ENCODE assay signal across 16 cellular contexts in genomic region chr7:22784346-22784745, GRCh38. TPM values are rescaled to one million over a fixed set of nuclear protein-coding genes. Genes with fewer than 3 reads are reported as not detected.
DNase-seq lines count a peak whose midpoint lies in the region; TF ChIP-seq lines count a peak whose summit lies in the region.
"Had no signal": no experiment of that assay in that cellular context is flagged by ENCODE, and none has a peak within 500 bp of the region (broad histone marks: within the 10 kb centered on the region; RNA-seq: fewer than 3 reads in every experiment).

No MANE protein-coding gene starts in this region.

- no peaks in the 10 kb centered on the region for H3K36me3 ChIP-seq in brain microvascular endothelial cell (replicated peaks)
- H3K36me3 ChIP-seq in mesendoderm (ENCODE audit: control insufficient read depth, insufficient read depth, low read length) = no peaks in the 10 kb centered on the region
- H3K36me3 ChIP-seq: HAP-1, Peyer's patch had no signal

- no peak overlapping the region for H3K4ac ChIP-seq in mesendoderm (ENCODE audit: low read depth, low read length)

- no peak overlapping the region for H2BK15ac ChIP-seq in mesendoderm (replicated peaks; ENCODE audit: low read depth)

- peak; percentile 19 for DNase-seq in EH (ENCODE audit: low read depth)
- peak; percentile 35 for DNase-seq in HuH-7 (ENCODE audit: low spot score)
- peak; percentile 45 for DNase-seq in brain microvascular endothelial cell
- DNase-seq in mesendoderm = peak; percentile 48
- no peak for DNase-seq in OCI-M1 (lab: John Stamatoyannopoulos, UW)
- no peak for DNase-seq in stimulated activated CD4-positive, alpha-beta T cell treated with anti-CD3 and anti-CD28 coated beads, Interleukin-4, amount 100 ng/mL, for 24 hours
- DNase-seq in SKM-1 (lab: John Stamatoyannopoulos, UW; ENCODE audit: unreplicated experiment) = no peak
- DNase-seq: DMS79, NCI-H187 treated with DMSO at 0.1 percent for 48 hours, NCI-H2107, NCI-H774, Peyer's patch had no signal

- H2BK5ac ChIP-seq in mesendoderm (ENCODE audit: low read length) = no peak overlapping the region

- H2BK120ac ChIP-seq in mesendoderm (ENCODE audit: low read depth, low read length) = no peak overlapping the region

- no peak overlapping the region for H3K4me2 ChIP-seq in mesendoderm (ENCODE audit: low read length)
- H3K4me2 ChIP-seq: A549 had no signal

- no peaks in the 10 kb centered on the region for H3K79me1 ChIP-seq in mesendoderm (ENCODE audit: low read length)

- H3K4me3 ChIP-seq in brain microvascular endothelial cell (ENCODE audit: low read depth, low read length) (no peak overlapping the region), mesendoderm (ENCODE audit: low read length) (no peak overlapping the region)
- H3K4me3 ChIP-seq: A549, GM12878, HAP-1, Peyer's patch had no signal

- TF ChIP-seq CTCF in brain microvascular endothelial cell (IDR thresholded peaks at IDR 0.05; ENCODE audit: low read depth, low read length, missing control alignments) = no peak

- H4K8ac ChIP-seq in mesendoderm (ENCODE audit: low read depth, low read length) = no peak overlapping the region

- in situ Hi-C loops in brain microvascular endothelial cell (cut with HindIII; ENCODE audit: low pct_ligation_motif_present, low sequenced_read_pairs) = no loop called here

- H3K18ac ChIP-seq in mesendoderm (ENCODE audit: low read length) = no peak overlapping the region

- H2AK5ac ChIP-seq in mesendoderm (ENCODE audit: low read length) = no peak overlapping the region

- no CpG with 5 or more reads among the region's 1 CpG for WGBS in mesendoderm (ENCODE audit: extremely low coverage, insufficient coverage, low lambda C conversion rate)

- H3K23ac ChIP-seq in mesendoderm (ENCODE audit: low read length) = no peak overlapping the region

- no peak overlapping the region for H4K5ac ChIP-seq in mesendoderm (ENCODE audit: low read length)

- H3K27me3 ChIP-seq in brain microvascular endothelial cell (replicated peaks) (no peaks in the 10 kb centered on the region), mesendoderm (ENCODE audit: insufficient read depth, low read length, poor library complexity) (no peaks in the 10 kb centered on the region)
- H3K27me3 ChIP-seq: Peyer's patch had no signal

- H3K9ac ChIP-seq in mesendoderm (ENCODE audit: low read length) = no peak overlapping the region

- no peaks in the 10 kb centered on the region for H3K79me2 ChIP-seq in mesendoderm (ENCODE audit: control insufficient read depth, insufficient read depth, low read length)

- no peak overlapping the region for H3K27ac ChIP-seq in brain microvascular endothelial cell
- no peak overlapping the region for H3K27ac ChIP-seq in mesendoderm (ENCODE audit: low read depth, low read length)
- H3K27ac ChIP-seq: A549, HL-60, Peyer's patch had no signal

- H3K4me1 ChIP-seq in mesendoderm (ENCODE audit: control insufficient read depth, low read depth, low read length) = peaks cover 4% of the 10 kb centered on the region
- H3K4me1 ChIP-seq: HAP-1, Peyer's patch had no signal

- H3K56ac ChIP-seq in mesendoderm (ENCODE audit: low read length) = no peak overlapping the region

RNA-seq across cellular contexts. Expression of gene TOMM7, which starts 38.3 kb away (rescaled TPM):
- 769 TPM for polyA plus RNA-seq in mesendoderm (2013, experiment 1 of 2)
- polyA plus RNA-seq in mesendoderm (2013, experiment 2 of 2) = 773 TPM

RNA-seq across cellular contexts. Expression of gene IL6, which starts 57.3 kb away (rescaled TPM):
- polyA plus RNA-seq in mesendoderm (2013, experiment 1 of 2) = 4.6 TPM
- polyA plus RNA-seq in mesendoderm (2013, experiment 2 of 2) = 4.6 TPM
- polyA plus RNA-seq: GM12878 had no signal

Comparison
In these comparisons a context has a peak if more than half of its experiments do, and no peak if none do; other contexts are left out.
1. DNase-seq: peak in EH (single experiment), HuH-7 (single experiment), brain microvascular endothelial cell (single experiment) and mesendoderm (single experiment); none in OCI-M1 (single experiment), stimulated activated CD4-positive, alpha-beta T cell treated with anti-CD3 and anti-CD28 coated beads, Interleukin-4, amount 100 ng/mL, for 24 hours (single experiment) and SKM-1 (single experiment).